ENCODE assay signal across 2 cellular contexts in the genomic region with DNA sequence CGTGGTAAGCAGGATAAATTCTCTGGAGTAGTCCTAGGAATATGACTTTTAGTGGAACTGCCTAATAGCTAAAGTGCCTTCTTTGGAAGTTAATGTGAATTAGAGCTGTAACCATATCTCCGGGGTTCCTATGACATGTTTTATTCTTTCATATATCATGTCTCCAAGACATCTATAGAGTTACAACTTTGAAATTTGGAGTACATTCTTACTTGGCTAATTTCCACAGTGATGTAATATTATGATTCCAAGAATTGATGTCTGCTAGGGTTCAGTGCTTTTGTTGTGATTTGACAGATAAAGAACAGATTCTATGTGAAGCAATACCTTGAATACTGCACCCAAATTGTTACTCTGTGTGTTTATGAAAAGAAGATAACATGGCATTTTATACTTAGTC.
TF ChIP-seq lines count a peak whose summit lies in the region.

No MANE protein-coding gene starts in this region.

TF ChIP-seq in SK-N-SH treated with all-trans-retinoic acid at 6 μM for 48 hours, 23 proteins besides CTCF, POLR2A, EP300 and RAD21 (continued from another document):
- TF ChIP-seq TSHZ2 (CRISPR knock-in tag; IDR thresholded peaks at IDR 0.05), result no peak
- no peak for TF ChIP-seq PPARA (CRISPR knock-in tag; IDR thresholded peaks at IDR 0.05; ENCODE audit: borderline replicate concordance)
- no peak for TF ChIP-seq TOX (CRISPR knock-in tag; IDR thresholded peaks at IDR 0.05; ENCODE audit: borderline replicate concordance)
- no peak for TF ChIP-seq ZNF565 (CRISPR knock-in tag; conservative IDR thresholded peaks at IDR 0.05; ENCODE audit: low read depth)
- no peak for TF ChIP-seq ARNTL (CRISPR knock-in tag; IDR thresholded peaks at IDR 0.05; ENCODE audit: borderline replicate concordance, low read depth)
- no peak for TF ChIP-seq CSRNP3 (CRISPR knock-in tag; IDR thresholded peaks at IDR 0.05)
- TF ChIP-seq ZFP3 (CRISPR knock-in tag; IDR thresholded peaks at IDR 0.05), result peak; percentile 53
- peak; percentile 69 for TF ChIP-seq CREB5 (CRISPR knock-in tag; IDR thresholded peaks at IDR 0.05; ENCODE audit: low read depth)

TF ChIP-seq in SK-N-SH, 30 proteins besides CTCF, POLR2A, EP300 and RAD21 (continued from another document):
- TF ChIP-seq IRF3 (IDR thresholded peaks at IDR 0.05; ENCODE audit: low read depth, low read length), result no peak
- TF ChIP-seq, protein P1, sequence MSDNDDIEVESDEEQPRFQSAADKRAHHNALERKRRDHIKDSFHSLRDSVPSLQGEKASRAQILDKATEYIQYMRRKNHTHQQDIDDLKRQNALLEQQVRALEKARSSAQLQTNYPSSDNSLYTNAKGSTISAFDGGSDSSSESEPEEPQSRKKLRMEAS (IDR thresholded peaks at IDR 0.05; ENCODE audit: low read depth), result no peak
- TF ChIP-seq, protein P2, sequence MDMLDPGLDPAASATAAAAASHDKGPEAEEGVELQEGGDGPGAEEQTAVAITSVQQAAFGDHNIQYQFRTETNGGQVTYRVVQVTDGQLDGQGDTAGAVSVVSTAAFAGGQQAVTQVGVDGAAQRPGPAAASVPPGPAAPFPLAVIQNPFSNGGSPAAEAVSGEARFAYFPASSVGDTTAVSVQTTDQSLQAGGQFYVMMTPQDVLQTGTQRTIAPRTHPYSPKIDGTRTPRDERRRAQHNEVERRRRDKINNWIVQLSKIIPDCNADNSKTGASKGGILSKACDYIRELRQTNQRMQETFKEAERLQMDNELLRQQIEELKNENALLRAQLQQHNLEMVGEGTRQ (IDR thresholded peaks at IDR 0.05; ENCODE audit: borderline replicate concordance, low read depth, low read length), result no peak
- TF ChIP-seq FOXJ3 (CRISPR knock-in tag; IDR thresholded peaks at IDR 0.05), result no peak
- no peak for TF ChIP-seq TEAD4 (IDR thresholded peaks at IDR 0.05; ENCODE audit: borderline replicate concordance, insufficient read depth)
- TF ChIP-seq, protein P3, sequence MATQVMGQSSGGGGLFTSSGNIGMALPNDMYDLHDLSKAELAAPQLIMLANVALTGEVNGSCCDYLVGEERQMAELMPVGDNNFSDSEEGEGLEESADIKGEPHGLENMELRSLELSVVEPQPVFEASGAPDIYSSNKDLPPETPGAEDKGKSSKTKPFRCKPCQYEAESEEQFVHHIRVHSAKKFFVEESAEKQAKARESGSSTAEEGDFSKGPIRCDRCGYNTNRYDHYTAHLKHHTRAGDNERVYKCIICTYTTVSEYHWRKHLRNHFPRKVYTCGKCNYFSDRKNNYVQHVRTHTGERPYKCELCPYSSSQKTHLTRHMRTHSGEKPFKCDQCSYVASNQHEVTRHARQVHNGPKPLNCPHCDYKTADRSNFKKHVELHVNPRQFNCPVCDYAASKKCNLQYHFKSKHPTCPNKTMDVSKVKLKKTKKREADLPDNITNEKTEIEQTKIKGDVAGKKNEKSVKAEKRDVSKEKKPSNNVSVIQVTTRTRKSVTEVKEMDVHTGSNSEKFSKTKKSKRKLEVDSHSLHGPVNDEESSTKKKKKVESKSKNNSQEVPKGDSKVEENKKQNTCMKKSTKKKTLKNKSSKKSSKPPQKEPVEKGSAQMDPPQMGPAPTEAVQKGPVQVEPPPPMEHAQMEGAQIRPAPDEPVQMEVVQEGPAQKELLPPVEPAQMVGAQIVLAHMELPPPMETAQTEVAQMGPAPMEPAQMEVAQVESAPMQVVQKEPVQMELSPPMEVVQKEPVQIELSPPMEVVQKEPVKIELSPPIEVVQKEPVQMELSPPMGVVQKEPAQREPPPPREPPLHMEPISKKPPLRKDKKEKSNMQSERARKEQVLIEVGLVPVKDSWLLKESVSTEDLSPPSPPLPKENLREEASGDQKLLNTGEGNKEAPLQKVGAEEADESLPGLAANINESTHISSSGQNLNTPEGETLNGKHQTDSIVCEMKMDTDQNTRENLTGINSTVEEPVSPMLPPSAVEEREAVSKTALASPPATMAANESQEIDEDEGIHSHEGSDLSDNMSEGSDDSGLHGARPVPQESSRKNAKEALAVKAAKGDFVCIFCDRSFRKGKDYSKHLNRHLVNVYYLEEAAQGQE (IDR thresholded peaks at IDR 0.05; ENCODE audit: low read depth, low read length), result no peak
- no peak for TF ChIP-seq RFX5 (IDR thresholded peaks at IDR 0.05; ENCODE audit: low read length)
